Comparison of ENCODE assay signal across 20 cellular contexts in genomic region chr7:155850001-155850436, GRCh38. TPM values are rescaled to one million over a fixed set of nuclear protein-coding genes. Genes with fewer than 3 reads are reported as not detected.
DNase-seq lines count a peak whose midpoint lies in the region; ATAC-seq and TF ChIP-seq lines count a peak whose summit lies in the region.
"Had no signal": no experiment of that assay in that cellular context is flagged by ENCODE, and none has a peak within 500 bp of the region (broad histone marks: within the 10 kb centered on the region; RNA-seq: fewer than 3 reads in every experiment).

No MANE protein-coding gene starts in this region.

- no peak overlapping the region for H3K27ac ChIP-seq in endodermal cell (ENCODE audit: low read depth, low read length)
- no peak overlapping the region for H3K27ac ChIP-seq in neuronal stem cell (replicated peaks; ENCODE audit: low read length)
- H3K27ac ChIP-seq in sigmoid colon = no peak overlapping the region
- H3K27ac ChIP-seq: 22Rv1, BLaER1, GM23248, HL-60 had no signal

- H2AK5ac ChIP-seq in neuronal stem cell (ENCODE audit: low read depth, low read length) = peak overlapping the region; percentile 32

- no peak for TF ChIP-seq POLR2A in sigmoid colon (IDR thresholded peaks at IDR 0.05)

- H2BK12ac ChIP-seq in neuronal stem cell (ENCODE audit: low read length) = no peak overlapping the region

- H3K27me3 Mint-ChIP-seq in endodermal cell (ENCODE audit: insufficient read depth) (no peaks in the 10 kb centered on the region), HFFc6 (ENCODE audit: insufficient read depth) (peaks cover 2% of the 10 kb centered on the region)

- WGBS in endodermal cell (ENCODE audit: insufficient coverage in 1 of 2, insufficient read length in 1 of 2), 2 experiments = 88 to 100% methylated on average over 1 to 5 of the region's 5 CpGs
- WGBS in neuronal stem cell (ENCODE audit: extremely low coverage in 2 of 2, insufficient read length in 2 of 2, insufficient replicate concordance in 1 of 2), 2 donors = no CpG with 5 or more reads among the region's 5 CpGs
- WGBS in sigmoid colon, 2 donors = 83 to 91% methylated on average over 5 of the region's 5 CpGs

- H3K79me1 ChIP-seq in neuronal stem cell (ENCODE audit: low read depth, low read length) = no peaks in the 10 kb centered on the region

- H3K36me3 Mint-ChIP-seq in endodermal cell (ENCODE audit: low read depth) = no peaks in the 10 kb centered on the region
- no peaks in the 10 kb centered on the region for H3K36me3 Mint-ChIP-seq in HFFc6 (ENCODE audit: low read depth)
- H3K36me3 Mint-ChIP-seq: CD14-positive monocyte; CD4-positive, alpha-beta memory T cell had no signal

- no peak overlapping the region for H2BK120ac ChIP-seq in neuronal stem cell (ENCODE audit: low read depth, low read length)

- H3K9me3 ChIP-seq in endodermal cell (ENCODE audit: control insufficient read depth, low read length) (no peaks in the 10 kb centered on the region), neuronal stem cell (replicated peaks in 1 of 2; ENCODE audit: control insufficient read depth in 2 of 2, insufficient read depth in 1 of 2, low read depth in 1 of 2, low read length in 2 of 2) (no peaks in the 10 kb centered on the region), sigmoid colon (no peaks in the 10 kb centered on the region)
- H3K9me3 ChIP-seq: BLaER1, HAP-1 had no signal

- H3K27ac Mint-ChIP-seq in endodermal cell (no peak overlapping the region), HFFc6 (no peak overlapping the region)
- H3K27ac Mint-ChIP-seq: CD14-positive monocyte; CD4-positive, alpha-beta memory T cell had no signal

- no peak overlapping the region for H4K91ac ChIP-seq in neuronal stem cell (ENCODE audit: low read depth, low read length, poor library complexity)

- H3K9ac ChIP-seq in endodermal cell (ENCODE audit: extremely low read depth, low read length, poor library complexity, severe bottlenecking) (no peak overlapping the region), neuronal stem cell (ENCODE audit: low read depth, low read length, poor library complexity) (no peak overlapping the region)
- H3K9ac ChIP-seq: BLaER1, GM23248 had no signal

- peak; percentile 23 for DNase-seq in activated CD8-positive, alpha-beta memory T cell treated with anti-CD3 and anti-CD28 coated beads, Interleukin-2, amount 50 U/mL, for 48 hours
- no peak for DNase-seq in activated CD8-positive, alpha-beta memory T cell treated with anti-CD3 and anti-CD28 coated beads, Interleukin-2, amount 50 U/mL, for 4 hours
- DNase-seq in endodermal cell = peak; percentile 17
- no peak for DNase-seq in neuronal stem cell (ENCODE audit: low spot score)
- DNase-seq in sigmoid colon = peak; percentile 43
- DNase-seq in NCI-H748 treated with DMSO at 0.1 percent for 48 hours (lab: John Stamatoyannopoulos, UW) = no peak
- DNase-seq in HFFc6 = no peak
- DNase-seq: CD4-positive, alpha-beta memory T cell; DMS153; GDM1; GM23248 had no signal

- H3K4me3 ChIP-seq in endodermal cell (ENCODE audit: low read length) (no peak overlapping the region), neuronal stem cell (ENCODE audit: low read length in 2 of 2) (no peak overlapping the region), sigmoid colon (no peak overlapping the region)
- H3K4me3 ChIP-seq: A549, BLaER1, GM23248, HAP-1 had no signal

- no peak overlapping the region for H2BK5ac ChIP-seq in neuronal stem cell (ENCODE audit: low read length)

- no peaks in the 10 kb centered on the region for H3K4me1 ChIP-seq in endodermal cell (ENCODE audit: control insufficient read depth, insufficient read depth, low read length)
- H3K4me1 ChIP-seq in neuronal stem cell (ENCODE audit: control insufficient read depth in 2 of 2, insufficient read depth in 1 of 2, low read depth in 1 of 2, low read length in 2 of 2) = peaks cover 0 to 3% of the 10 kb centered on the region in 2 donors
- H3K4me1 ChIP-seq in sigmoid colon = no peaks in the 10 kb centered on the region
- H3K4me1 ChIP-seq: HAP-1 had no signal

- no peak overlapping the region for H2BK15ac ChIP-seq in neuronal stem cell (ENCODE audit: low read length)

- H3K9me3 Mint-ChIP-seq in endodermal cell (no peaks in the 10 kb centered on the region), HFFc6 (peaks cover 11% of the 10 kb centered on the region; the same call in 1 of the 2 replicates)

- no peak overlapping the region for H3K14ac ChIP-seq in neuronal stem cell (ENCODE audit: low read length)

- H2AFZ ChIP-seq in neuronal stem cell (ENCODE audit: low read length) = no peak overlapping the region
- H2AFZ ChIP-seq: GM23248 had no signal

- TF ChIP-seq CTCF in endodermal cell (conservative IDR thresholded peaks at IDR 0.05) (no peak), sigmoid colon (IDR thresholded peaks at IDR 0.05) (no peak), HFFc6 (IDR thresholded peaks at IDR 0.05) (no peak)

- peak overlapping the region; percentile 61 for H3K18ac ChIP-seq in neuronal stem cell (ENCODE audit: low read length)

- no peak for ATAC-seq in GM21423 (IDR thresholded peaks at IDR 0.05; ENCODE audit: unreplicated experiment)
- ATAC-seq: A549 had no signal

- H3K4ac ChIP-seq in neuronal stem cell (ENCODE audit: low read length) = no peak overlapping the region

- H3K4me3 Mint-ChIP-seq in endodermal cell = no peak overlapping the region
- H3K4me3 Mint-ChIP-seq in HFFc6 = no peak overlapping the region
- H3K4me3 Mint-ChIP-seq: CD14-positive monocyte; CD4-positive, alpha-beta memory T cell had no signal

- no peaks in the 10 kb centered on the region for H3K4me1 Mint-ChIP-seq in endodermal cell
- no peaks in the 10 kb centered on the region for H3K4me1 Mint-ChIP-seq in HFFc6 (ENCODE audit: low read depth)
- H3K4me1 Mint-ChIP-seq: CD14-positive monocyte; CD4-positive, alpha-beta memory T cell had no signal

- H4K8ac ChIP-seq in neuronal stem cell (ENCODE audit: low read depth, low read length) = peak overlapping the region; percentile 50

- no peak overlapping the region for H3K4me2 ChIP-seq in neuronal stem cell (ENCODE audit: insufficient read depth, low read length, poor library complexity, severe bottlenecking)
- H3K4me2 ChIP-seq: A549, BLaER1 had no signal

- no peak overlapping the region for H3K23ac ChIP-seq in neuronal stem cell (ENCODE audit: low read depth, low read length, poor library complexity)

- intact Hi-C loops in sigmoid colon (cut with DNase I) = no loop called here

- TF ChIP-seq EP300 in sigmoid colon (IDR thresholded peaks at IDR 0.05) = no peak

- H3K27me3 ChIP-seq in endodermal cell (ENCODE audit: control insufficient read depth, insufficient read depth, low read length, poor library complexity, severe bottlenecking) = no peaks in the 10 kb centered on the region
- peaks cover 0 to 16% (median 2%) of the 10 kb centered on the region in 3 experiments for H3K27me3 ChIP-seq in neuronal stem cell (ENCODE audit: control insufficient read depth in 3 of 3, insufficient read depth in 3 of 3, low read depth in 1 of 3, low read length in 3 of 3)
- H3K27me3 ChIP-seq in sigmoid colon = peaks cover 0 to 14% (median 0%) of the 10 kb centered on the region in 3 donors

- H3K36me3 ChIP-seq in endodermal cell (ENCODE audit: control insufficient read depth, insufficient read depth, low read length) (no peaks in the 10 kb centered on the region), neuronal stem cell (replicated peaks in 1 of 2; ENCODE audit: control insufficient read depth in 2 of 2, insufficient read depth in 2 of 2, low read length in 2 of 2) (no peaks in the 10 kb centered on the region), sigmoid colon (no peaks in the 10 kb centered on the region)
- H3K36me3 ChIP-seq: BLaER1, HAP-1 had no signal

RNA-seq across cellular contexts. Expression of gene SHH, which starts 37.8 kb away (rescaled TPM):
- total RNA-seq in endodermal cell (1 to 10 TPM in 1 of 2 donors, under 1 TPM in 1; 0.99 to 1.6 TPM), sigmoid colon (not detected)
- 0.93 TPM for polyA plus RNA-seq in endodermal cell (2013, experiment 1 of 2)
- polyA plus RNA-seq in endodermal cell (2013, experiment 2 of 2) = 0.41 TPM
- 0.08 TPM for polyA plus RNA-seq in neuronal stem cell (2013, experiment 1 of 2)
- 0.06 TPM for polyA plus RNA-seq in neuronal stem cell (2013, experiment 2 of 2)
- polyA plus RNA-seq in sigmoid colon = 1 to 10 TPM in 1 of 3 donors, under 1 TPM in 2; 0.46 to 1.8 (median 0.60) TPM
- not detected for total RNA-seq in HFFc6 (2021; fragmentation: NEBNext Ultra II Directional; extraction: Animal tissue kit (Norgen Biotek cat#: 25700))
- total RNA-seq: CD4-positive, alpha-beta memory T cell; GM23248; H4; HT1080 had no signal
- polyA plus RNA-seq: CD14-positive monocyte, GM23248 had no signal

Comparison
In these comparisons a context has a peak if more than half of its experiments do, and no peak if none do; other contexts are left out.
1. DNase-seq: peak in activated CD8-positive, alpha-beta memory T cell treated with anti-CD3 and anti-CD28 coated beads, Interleukin-2, amount 50 U/mL, for 48 hours (single experiment), endodermal cell (single experiment) and sigmoid colon (single experiment); none in activated CD8-positive, alpha-beta memory T cell treated with anti-CD3 and anti-CD28 coated beads, Interleukin-2, amount 50 U/mL, for 4 hours (single experiment), neuronal stem cell (single experiment), NCI-H748 treated with DMSO at 0.1 percent for 48 hours (single experiment) and HFFc6 (single experiment).